Comparison of ENCODE assay signal across 24 cellular contexts in the genomic region with DNA sequence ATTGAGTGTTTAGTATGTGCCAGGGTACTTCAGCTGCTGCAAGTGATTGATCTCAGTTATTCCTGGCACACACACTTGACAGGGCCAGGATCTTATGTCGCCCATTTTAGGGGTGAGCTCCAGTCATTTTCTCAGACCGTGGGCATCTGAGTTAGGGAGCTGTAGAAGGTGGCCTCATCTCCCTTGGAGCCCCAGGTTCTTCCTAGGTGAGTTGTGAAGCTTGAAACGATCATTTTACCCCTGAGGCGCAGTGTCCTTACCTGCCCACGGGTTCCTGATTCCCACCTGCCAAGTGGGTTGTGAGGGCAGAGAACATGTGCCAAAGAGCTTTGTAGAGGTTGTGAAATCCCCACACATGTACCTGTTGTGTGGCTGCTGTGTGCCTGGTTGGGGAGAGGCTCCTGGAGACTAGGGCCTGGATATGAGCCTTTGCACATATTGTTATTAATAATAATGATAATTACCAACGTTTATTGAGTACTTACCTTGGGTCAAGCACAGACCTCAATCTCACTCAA. TPM values are rescaled to one million over a fixed set of nuclear protein-coding genes. Genes with fewer than 3 reads are reported as not detected.
DNase-seq lines count a peak whose midpoint lies in the region; ATAC-seq, FAIRE-seq and TF ChIP-seq lines count a peak whose summit lies in the region.
"Had no signal": no experiment of that assay in that cellular context is flagged by ENCODE, and none has a peak within 500 bp of the region (broad histone marks: within the 10 kb centered on the region; RNA-seq: fewer than 3 reads in every experiment).

No MANE protein-coding gene starts in this region.

- FAIRE-seq in endothelial cell of umbilical vein (lab: Jason Lieb, UNC), result no peak

- H3K27me3 ChIP-seq in HUES6 (ENCODE audit: control insufficient read depth, insufficient read depth, low read length) (peaks cover 50% of the 10 kb centered on the region), endothelial cell of umbilical vein (ENCODE audit: control insufficient read depth in 2 of 2, insufficient read depth in 2 of 2, low read length in 2 of 2) (peaks cover 21 to 29% of the 10 kb centered on the region in 2 experiments), mesenchymal stem cell (ENCODE audit: control insufficient read depth in 1 of 2, insufficient read depth in 1 of 2, low read length in 2 of 2) (peaks cover 0 to 54% of the 10 kb centered on the region in 2 experiments), upper lobe of right lung (peaks cover 39% of the 10 kb centered on the region), right atrium auricular region (peaks cover 0 to 5% of the 10 kb centered on the region in 2 donors)

- H2BK5ac ChIP-seq in mesenchymal stem cell (ENCODE audit: low read depth, low read length, poor library complexity, severe bottlenecking), result no peak overlapping the region

- DNase-seq in endothelial cell of umbilical vein (ENCODE audit: low read depth, low spot score) (no peak), mesenchymal stem cell (no peak), upper lobe of right lung (no peak), NCI-H2227 (lab: John Stamatoyannopoulos, UW; ENCODE audit: unreplicated experiment) (no peak), right atrium auricular region (ENCODE audit: low spot score) (no peak)
- DNase-seq: activated CD4-positive, alpha-beta T cell treated with anti-CD3 and anti-CD28 coated beads, Interleukin-2, amount 10 ng/mL, durations not matched to agents 24 days and 14 days; activated CD8-positive, alpha-beta memory T cell treated with anti-CD3 and anti-CD28 coated beads, Interleukin-2, amount 50 U/mL, for 4 hours; activated effector memory CD4-positive, alpha-beta T cell treated with Interleukin-2 at 50 U/mL for 16 hours; colonic mucosa; DND-41; heart right ventricle; naive thymus-derived CD8-positive, alpha-beta T cell; NCI-H146; SHP77; stimulated activated CD4-positive, alpha-beta T cell treated with anti-CD3 and anti-CD28 coated beads, Interleukin-2, amount 100 ng/mL, for 24 hours; stimulated activated naive CD4-positive, alpha-beta T cell treated with Interleukin-2 at 50 U/mL for 16 hours had no signal

- peak overlapping the region in 1 of 2 experiments; percentile 17 for H3K23ac ChIP-seq in mesenchymal stem cell (ENCODE audit: low read length in 2 of 2)

- H2BK12ac ChIP-seq in mesenchymal stem cell (ENCODE audit: low read length in 2 of 2), result no peak overlapping the region

- H3K4me1 ChIP-seq in HUES6 (ENCODE audit: control insufficient read depth, insufficient read depth, low read length) (peaks cover 8% of the 10 kb centered on the region), endothelial cell of umbilical vein (ENCODE audit: control insufficient read depth, extremely low read depth, insufficient read depth, low read length) (peaks cover 3% of the 10 kb centered on the region), mesenchymal stem cell (ENCODE audit: control insufficient read depth, insufficient read depth, low read depth, low read length) (peaks cover 19% of the 10 kb centered on the region), upper lobe of right lung (peaks cover 9% of the 10 kb centered on the region), right atrium auricular region (peaks cover 0 to 13% of the 10 kb centered on the region in 2 donors)
- H3K4me1 ChIP-seq: colonic mucosa had no signal

- POLR2A ChIA-PET in endothelial cell of umbilical vein (lab: Charles Lee), result no interaction called here

- H3K79me1 ChIP-seq in mesenchymal stem cell (replicated peaks; ENCODE audit: low read length, poor library complexity, severe bottlenecking), result no peaks in the 10 kb centered on the region

- no peak overlapping the region for H3K4ac ChIP-seq in mesenchymal stem cell (ENCODE audit: low read depth in 1 of 2, low read length in 2 of 2)

- H4K8ac ChIP-seq in mesenchymal stem cell (ENCODE audit: low read length), result no peak overlapping the region

- no peaks in the 10 kb centered on the region for H4K20me1 ChIP-seq in endothelial cell of umbilical vein (replicated peaks; ENCODE audit: control insufficient read depth, extremely low read depth, insufficient read depth, low read length)

- no peak overlapping the region for H2BK15ac ChIP-seq in mesenchymal stem cell (ENCODE audit: low read depth, poor library complexity, severe bottlenecking)

- intact Hi-C loops in endothelial cell of umbilical vein (cut with micrococcal nuclease) (no loop called here), upper lobe of right lung (cut with DNase I) (no loop called here)

- no peak overlapping the region for H2BK120ac ChIP-seq in mesenchymal stem cell (ENCODE audit: low read depth, low read length)

- no peaks in the 10 kb centered on the region for H3K9me3 ChIP-seq in HUES6 (ENCODE audit: control insufficient read depth, insufficient read depth, low read depth, low read length)
- no peaks in the 10 kb centered on the region for H3K9me3 ChIP-seq in endothelial cell of umbilical vein (replicated peaks; ENCODE audit: control insufficient read depth, insufficient read depth, low read length)
- H3K9me3 ChIP-seq in mesenchymal stem cell (ENCODE audit: control insufficient read depth, low read length), result no peaks in the 10 kb centered on the region
- no peaks in the 10 kb centered on the region for H3K9me3 ChIP-seq in upper lobe of right lung
- H3K9me3 ChIP-seq in right atrium auricular region, result no peaks in the 10 kb centered on the region
- H3K9me3 ChIP-seq: breast epithelium, colonic mucosa, heart right ventricle, prostate gland had no signal

- H3K4me3 ChIP-seq in HUES6 (ENCODE audit: low read depth, low read length) (peak overlapping the region; percentile 51), endothelial cell of umbilical vein (replicated peaks in 1 of 3; ENCODE audit: insufficient read depth in 1 of 3, low read depth in 1 of 3, low read length in 3 of 3) (no peak overlapping the region), mesenchymal stem cell (ENCODE audit: insufficient read depth in 1 of 2, low read depth in 1 of 2, low read length in 2 of 2) (no peak overlapping the region), upper lobe of right lung (no peak overlapping the region), right atrium auricular region (no peak overlapping the region)
- H3K4me3 ChIP-seq: colonic mucosa, heart right ventricle, prostate gland had no signal

- 92% methylated on average over 5 of the region's 6 CpGs for WGBS in mesenchymal stem cell

- H2AFZ ChIP-seq in endothelial cell of umbilical vein (ENCODE audit: low read depth, low read length), result peak overlapping the region; percentile 37
- no peak overlapping the region for H2AFZ ChIP-seq in mesenchymal stem cell (ENCODE audit: low read depth, low read length)

- H4K91ac ChIP-seq in mesenchymal stem cell (ENCODE audit: low read length), result no peak overlapping the region

- H3K27ac ChIP-seq in HUES6 (ENCODE audit: low read depth, low read length) (no peak overlapping the region), endothelial cell of umbilical vein (ENCODE audit: insufficient read depth, low read depth, low read length) (no peak overlapping the region), mesenchymal stem cell (ENCODE audit: low read length, poor library complexity, severe bottlenecking) (no peak overlapping the region), upper lobe of right lung (no peak overlapping the region), right atrium auricular region (no peak overlapping the region)
- H3K27ac ChIP-seq: colonic mucosa, heart right ventricle, prostate gland had no signal

- BruUV-seq in endothelial cell of umbilical vein (replicated peaks; lab: Mats Ljungman, UMichigan), result no TSS peak

- H3K9ac ChIP-seq in HUES6 (ENCODE audit: low read length) (no peak overlapping the region), endothelial cell of umbilical vein (replicated peaks; ENCODE audit: extremely low read depth, insufficient read depth, low read length) (no peak overlapping the region), mesenchymal stem cell (ENCODE audit: low read length) (no peak overlapping the region)

- H3K36me3 ChIP-seq in HUES6 (ENCODE audit: control insufficient read depth, insufficient read depth, low read length) (no peaks in the 10 kb centered on the region), endothelial cell of umbilical vein (ENCODE audit: control insufficient read depth in 2 of 2, extremely low read depth in 1 of 2, insufficient read depth in 2 of 2, low read length in 2 of 2) (no peaks in the 10 kb centered on the region), mesenchymal stem cell (ENCODE audit: control insufficient read depth in 1 of 2, insufficient read depth in 2 of 2, low read depth in 1 of 2, low read length in 2 of 2) (peaks cover 0 to 10% of the 10 kb centered on the region in 2 experiments), upper lobe of right lung (no peaks in the 10 kb centered on the region), right atrium auricular region (no peaks in the 10 kb centered on the region)
- H3K36me3 ChIP-seq: breast epithelium, colonic mucosa, heart right ventricle, prostate gland had no signal

- dilution Hi-C loops in endothelial cell of umbilical vein (cut with MboI; ENCODE audit: extremely low pct_ligation_motif_present, low sequenced_read_pairs), result no loop called here

- no peak overlapping the region for H2AK5ac ChIP-seq in mesenchymal stem cell (ENCODE audit: low read length, severe bottlenecking)

- H3K4me2 ChIP-seq in endothelial cell of umbilical vein (ENCODE audit: insufficient read depth, low read length) (peak overlapping the region; percentile 19), mesenchymal stem cell (ENCODE audit: low read length, poor library complexity, severe bottlenecking) (peak overlapping the region; percentile 68)

- no peak overlapping the region for H3K14ac ChIP-seq in mesenchymal stem cell (ENCODE audit: low read length in 2 of 2)

- no peaks in the 10 kb centered on the region for H3K9me1 ChIP-seq in endothelial cell of umbilical vein (replicated peaks; ENCODE audit: control insufficient read depth, extremely low read depth, insufficient read depth, low read length)

- ATAC-seq in upper lobe of right lung, result peak; percentile 45
- no peak for ATAC-seq in HG03571 (IDR thresholded peaks at IDR 0.05; ENCODE audit: unreplicated experiment)
- ATAC-seq: naive thymus-derived CD8-positive, alpha-beta T cell had no signal

- no peak overlapping the region for H3K18ac ChIP-seq in mesenchymal stem cell (ENCODE audit: low read depth in 1 of 2, low read length in 2 of 2)

- H3K79me2 ChIP-seq in endothelial cell of umbilical vein (ENCODE audit: control insufficient read depth, insufficient read depth, low read length), result no peaks in the 10 kb centered on the region

- CTCF ChIA-PET in endothelial cell of umbilical vein (lab: Charles Lee), result interaction anchor here (1.5 to 12.2 kb wide), 5 partner anchors 8 to 670 kb away, joined by 3 to 411 read pairs (median 132); no protein-coding TSS in a partner anchor

- TF ChIP-seq CTCF in endothelial cell of umbilical vein (IDR thresholded peaks at IDR 0.05; ENCODE audit: extremely low read depth in 1 of 2, insufficient read depth in 1 of 2, low read depth in 1 of 2, low read length in 2 of 2), result no peak
- no peak for TF ChIP-seq CTCF in upper lobe of right lung (IDR thresholded peaks at IDR 0.05)
- TF ChIP-seq CTCF in right atrium auricular region (IDR thresholded peaks at IDR 0.05), result no peak

- TF ChIP-seq POLR2A in endothelial cell of umbilical vein (IDR thresholded peaks at IDR 0.05; ENCODE audit: low read depth, low read length), result no peak

RNA-seq across cellular contexts. Expression of a gene that starts 0.5 kb away (rescaled TPM):
- total RNA-seq in endothelial cell of umbilical vein (0.23 and 0.29 TPM in 2 replicates), upper lobe of right lung (1.6 TPM), right atrium auricular region (under 1 TPM; 0.33 to 0.39 TPM)
- 0.14 and 0.29 TPM in 2 replicates for polyA plus RNA-seq in endothelial cell of umbilical vein
- polyA plus RNA-seq in endothelial cell of umbilical vein (2011; cell fraction: cytosol; rRNA removed), result 0.13 and 0.18 TPM in 2 replicates
- 0.06 and 0.08 TPM in 2 replicates for polyA plus RNA-seq in endothelial cell of umbilical vein (2011; cell fraction: nucleus; rRNA removed)
- polyA plus RNA-seq in endothelial cell of umbilical vein (2012), result 0.24 and 0.29 TPM in 2 replicates
- polyA minus RNA-seq in endothelial cell of umbilical vein, result 0.49 and 0.63 TPM in 2 replicates
- not detected for polyA minus RNA-seq in endothelial cell of umbilical vein (2011; cell fraction: cytosol; rRNA and poly(A)+ RNA removed)
- polyA minus RNA-seq in endothelial cell of umbilical vein (2011; cell fraction: nucleus; rRNA and poly(A)+ RNA removed), result 0.24 TPM in 1 of 2 replicates, not detected in the other
- 0.03 TPM for polyA plus RNA-seq in mesenchymal stem cell (2013, experiment 1 of 2)
- 0.01 TPM for polyA plus RNA-seq in mesenchymal stem cell (2013, experiment 2 of 2)
- total RNA-seq: MCF 10A; naive thymus-derived CD8-positive, alpha-beta T cell had no signal
- polyA plus RNA-seq: naive thymus-derived CD8-positive, alpha-beta T cell had no signal

RNA-seq across cellular contexts. Expression of a gene that starts 13.6 kb away (rescaled TPM):
- not detected in 2 replicates for total RNA-seq in endothelial cell of umbilical vein
- polyA plus RNA-seq in endothelial cell of umbilical vein, result not detected in 2 replicates
- polyA plus RNA-seq in endothelial cell of umbilical vein (2011; cell fraction: cytosol; rRNA removed), result not detected in 2 replicates
- not detected in 2 replicates for polyA plus RNA-seq in endothelial cell of umbilical vein (2011; cell fraction: nucleus; rRNA removed)
- polyA plus RNA-seq in endothelial cell of umbilical vein (2012), result not detected in 2 replicates
- not detected in 2 replicates for polyA minus RNA-seq in endothelial cell of umbilical vein
- not detected for polyA minus RNA-seq in endothelial cell of umbilical vein (2011; cell fraction: cytosol; rRNA and poly(A)+ RNA removed)
- not detected in 2 replicates for polyA minus RNA-seq in endothelial cell of umbilical vein (2011; cell fraction: nucleus; rRNA and poly(A)+ RNA removed)
- polyA plus RNA-seq in mesenchymal stem cell (2013, experiment 1 of 2), result not detected
- polyA plus RNA-seq in mesenchymal stem cell (2013, experiment 2 of 2), result not detected
- 1.3 TPM for total RNA-seq in upper lobe of right lung
- not detected for total RNA-seq in right atrium auricular region
- total RNA-seq: activated CD4-positive, alpha-beta T cell treated with anti-CD3 and anti-CD28 coated beads, Interleukin-2, amount 10 ng/mL, durations not matched to agents 24 days and 14 days; breast epithelium; colonic mucosa; fibroblast of villous mesenchyme; heart right ventricle; lung microvascular endothelial cell; MCF 10A; naive thymus-derived CD8-positive, alpha-beta T cell; skeletal muscle tissue had no signal
- polyA plus RNA-seq: heart right ventricle; naive thymus-derived CD8-positive, alpha-beta T cell had no signal

RNA-seq across cellular contexts. Expression of a gene that starts 22.9 kb away (rescaled TPM):
- total RNA-seq in endothelial cell of umbilical vein (not detected in 2 replicates), upper lobe of right lung (1.8 TPM), right atrium auricular region (not detected)
- polyA plus RNA-seq in endothelial cell of umbilical vein, result not detected in 2 replicates
- polyA plus RNA-seq in endothelial cell of umbilical vein (2011; cell fraction: cytosol; rRNA removed), result not detected in 2 replicates
- polyA plus RNA-seq in endothelial cell of umbilical vein (2011; cell fraction: nucleus; rRNA removed), result not detected in 2 replicates
- not detected in 2 replicates for polyA plus RNA-seq in endothelial cell of umbilical vein (2012)
- not detected in 2 replicates for polyA minus RNA-seq in endothelial cell of umbilical vein
- not detected for polyA minus RNA-seq in endothelial cell of umbilical vein (2011; cell fraction: cytosol; rRNA and poly(A)+ RNA removed)
- polyA minus RNA-seq in endothelial cell of umbilical vein (2011; cell fraction: nucleus; rRNA and poly(A)+ RNA removed), result not detected in 2 replicates
- not detected for polyA plus RNA-seq in mesenchymal stem cell (2013, experiment 1 of 2)
- polyA plus RNA-seq in mesenchymal stem cell (2013, experiment 2 of 2), result not detected
- total RNA-seq: activated CD4-positive, alpha-beta T cell treated with anti-CD3 and anti-CD28 coated beads, Interleukin-2, amount 10 ng/mL, durations not matched to agents 24 days and 14 days; breast epithelium; colonic mucosa; fibroblast of villous mesenchyme; heart right ventricle; lung microvascular endothelial cell; MCF 10A; naive thymus-derived CD8-positive, alpha-beta T cell; prostate gland; skeletal muscle tissue had no signal
- polyA plus RNA-seq: heart right ventricle; naive thymus-derived CD8-positive, alpha-beta T cell had no signal
